ENCODE assay signal across 19 cellular contexts in the genomic region with DNA sequence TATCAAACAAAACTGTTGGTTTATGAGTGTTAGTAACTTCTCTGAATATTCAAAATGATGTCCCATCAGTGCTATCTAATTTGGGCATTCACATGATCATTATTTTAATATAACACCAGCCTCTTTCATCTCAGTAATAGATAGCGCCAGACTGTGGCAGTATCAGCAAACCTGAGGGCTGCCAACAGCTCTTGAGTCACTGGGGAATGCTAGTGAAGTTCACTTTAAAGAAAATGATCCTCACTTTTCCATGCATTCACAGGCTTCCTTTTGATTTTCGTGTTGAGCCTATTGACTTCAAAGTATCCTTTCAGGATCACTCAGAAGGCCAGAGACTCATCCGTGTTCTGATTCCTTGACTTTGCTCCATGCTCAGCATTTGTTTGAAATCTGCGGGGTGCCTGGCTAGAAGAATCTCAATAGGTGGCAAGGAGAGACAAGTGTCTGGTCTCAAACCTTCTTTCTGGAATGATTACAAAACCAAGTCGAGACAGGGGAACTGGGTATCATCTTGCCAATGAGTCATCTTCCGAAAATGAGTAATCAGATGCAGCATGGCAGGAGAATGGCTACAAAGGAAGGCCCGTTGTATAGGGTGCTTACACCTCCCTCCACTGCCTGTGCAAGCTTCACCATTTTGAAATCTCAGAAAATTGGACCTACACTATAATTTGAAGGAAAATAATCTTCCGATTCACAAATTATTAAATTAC.
DNase-seq lines count a peak whose midpoint lies in the region; ATAC-seq, FAIRE-seq and TF ChIP-seq lines count a peak whose summit lies in the region.
"Had no signal": no experiment of that assay in that cellular context is flagged by ENCODE, and none has a peak within 500 bp of the region (broad histone marks: within the 10 kb centered on the region; RNA-seq: fewer than 3 reads in every experiment).

No MANE protein-coding gene starts in this region.

- H3K4me3 ChIP-seq in bronchial epithelial cell (ENCODE audit: low read depth, low read length) = no peak overlapping the region
- H3K4me3 ChIP-seq: pancreas, tibial nerve had no signal

- no peaks in the 10 kb centered on the region for H3K4me1 Mint-ChIP-seq in stimulated activated naive CD8-positive, alpha-beta T cell treated with anti-CD3 and anti-CD28 coated beads, Interleukin-15, amount 100 ng/mL, for 72 hours
- H3K4me1 Mint-ChIP-seq: activated CD4-positive, alpha-beta T cell treated with anti-CD3 and anti-CD28 coated beads, Interleukin-2, amount 10 ng/mL, durations not matched to agents 7 days and 5 days; activated naive CD4-positive, alpha-beta T cell treated with anti-CD3 and anti-CD28 coated beads, Interleukin-2, amount 50 U/mL, for 24 hours had no signal

- no peak for TF ChIP-seq POLR2A in erythroblast (IDR thresholded peaks at IDR 0.05; ENCODE audit: low read length)

- no peaks in the 10 kb centered on the region for H3K27me3 Mint-ChIP-seq in stimulated activated naive CD8-positive, alpha-beta T cell treated with anti-CD3 and anti-CD28 coated beads, Interleukin-15, amount 100 ng/mL, for 72 hours
- H3K27me3 Mint-ChIP-seq: activated CD4-positive, alpha-beta T cell treated with anti-CD3 and anti-CD28 coated beads, Interleukin-2, amount 10 ng/mL, durations not matched to agents 7 days and 5 days; activated naive CD4-positive, alpha-beta T cell treated with anti-CD3 and anti-CD28 coated beads, Interleukin-2, amount 50 U/mL, for 24 hours had no signal

- no peak for ATAC-seq in stimulated activated naive CD8-positive, alpha-beta T cell treated with anti-CD3 and anti-CD28 coated beads, Interleukin-15, amount 100 ng/mL, for 72 hours
- no peak for ATAC-seq in GM19397 (IDR thresholded peaks at IDR 0.05; ENCODE audit: unreplicated experiment)
- ATAC-seq: CD8-positive, alpha-beta T cell had no signal

- no peak overlapping the region for H3K27ac Mint-ChIP-seq in stimulated activated naive CD8-positive, alpha-beta T cell treated with anti-CD3 and anti-CD28 coated beads, Interleukin-15, amount 100 ng/mL, for 72 hours
- H3K27ac Mint-ChIP-seq: activated CD4-positive, alpha-beta T cell treated with anti-CD3 and anti-CD28 coated beads, Interleukin-2, amount 10 ng/mL, durations not matched to agents 7 days and 5 days; activated naive CD4-positive, alpha-beta T cell treated with anti-CD3 and anti-CD28 coated beads, Interleukin-2, amount 50 U/mL, for 24 hours; CD8-positive, alpha-beta T cell had no signal

- no peak for TF ChIP-seq CTCF in bronchial epithelial cell (IDR thresholded peaks at IDR 0.05; ENCODE audit: insufficient read depth, low read length, severe bottlenecking)

- FAIRE-seq in bronchial epithelial cell (lab: Jason Lieb, UNC) = peak; percentile 40
- FAIRE-seq: pancreas, RCC 7860 had no signal

- no peaks in the 10 kb centered on the region for H3K9me3 Mint-ChIP-seq in stimulated activated naive CD8-positive, alpha-beta T cell treated with anti-CD3 and anti-CD28 coated beads, Interleukin-15, amount 100 ng/mL, for 72 hours
- H3K9me3 Mint-ChIP-seq: activated naive CD4-positive, alpha-beta T cell treated with anti-CD3 and anti-CD28 coated beads, Interleukin-2, amount 50 U/mL, for 24 hours; CD8-positive, alpha-beta T cell had no signal

- H3K27me3 ChIP-seq in bronchial epithelial cell (ENCODE audit: control insufficient read depth, insufficient read depth, low read length) = no peaks in the 10 kb centered on the region
- H3K27me3 ChIP-seq: brain microvascular endothelial cell, pancreas, tibial nerve had no signal

- no peaks in the 10 kb centered on the region for H3K36me3 ChIP-seq in bronchial epithelial cell (ENCODE audit: control insufficient read depth, insufficient read depth, low read length)
- H3K36me3 ChIP-seq: brain microvascular endothelial cell, pancreas, tibial nerve had no signal

- DNase-seq in NOMO-1 (lab: John Stamatoyannopoulos, UW; ENCODE audit: unreplicated experiment in 2 of 2) = peak; percentile 17 to 48
- no peak for DNase-seq in NOMO-1 treated with dmso at 0.1 percent for 144 hours (lab: John Stamatoyannopoulos, UW; ENCODE audit: unreplicated experiment)
- DNase-seq in NCI-H446 treated with DMSO at 0.1 percent for 48 hours (lab: John Stamatoyannopoulos, UW) = peak; percentile 29
- DNase-seq in bronchial epithelial cell (ENCODE audit: low read depth) = peak; percentile 80
- no peak for DNase-seq in stimulated activated naive CD8-positive, alpha-beta T cell treated with anti-CD3 and anti-CD28 coated beads, Interleukin-15, amount 100 ng/mL, for 72 hours
- no peak for DNase-seq in erythroblast (lab: John Stamatoyannopoulos, UW)
- DNase-seq in GF-D8 (lab: John Stamatoyannopoulos, UW) = no peak
- DNase-seq: activated CD4-positive, alpha-beta T cell treated with anti-CD3 and anti-CD28 coated beads, Interleukin-2, amount 10 ng/mL, durations not matched to agents 7 days and 5 days; activated T-cell treated with anti-CD3 and anti-CD28 coated beads for 4 hours; brain microvascular endothelial cell; CD8-positive, alpha-beta T cell; KBM-7; NCI-H526; pancreas; T-helper 2 cell had no signal

- no peak overlapping the region for H3K4me3 Mint-ChIP-seq in stimulated activated naive CD8-positive, alpha-beta T cell treated with anti-CD3 and anti-CD28 coated beads, Interleukin-15, amount 100 ng/mL, for 72 hours
- H3K4me3 Mint-ChIP-seq: activated CD4-positive, alpha-beta T cell treated with anti-CD3 and anti-CD28 coated beads, Interleukin-2, amount 10 ng/mL, durations not matched to agents 7 days and 5 days; activated naive CD4-positive, alpha-beta T cell treated with anti-CD3 and anti-CD28 coated beads, Interleukin-2, amount 50 U/mL, for 24 hours; CD8-positive, alpha-beta T cell had no signal

Comparison
In these comparisons a context has a peak if more than half of its experiments do, and no peak if none do; other contexts are left out.
1. DNase-seq: peak in NOMO-1 (2 of 2), NCI-H446 treated with DMSO at 0.1 percent for 48 hours (single experiment) and bronchial epithelial cell (single experiment); none in NOMO-1 treated with dmso at 0.1 percent for 144 hours (single experiment), stimulated activated naive CD8-positive, alpha-beta T cell treated with anti-CD3 and anti-CD28 coated beads, Interleukin-15, amount 100 ng/mL, for 72 hours (0 of 2), erythroblast (0 of 2) and GF-D8 (single experiment).